In the genomic region with DNA sequence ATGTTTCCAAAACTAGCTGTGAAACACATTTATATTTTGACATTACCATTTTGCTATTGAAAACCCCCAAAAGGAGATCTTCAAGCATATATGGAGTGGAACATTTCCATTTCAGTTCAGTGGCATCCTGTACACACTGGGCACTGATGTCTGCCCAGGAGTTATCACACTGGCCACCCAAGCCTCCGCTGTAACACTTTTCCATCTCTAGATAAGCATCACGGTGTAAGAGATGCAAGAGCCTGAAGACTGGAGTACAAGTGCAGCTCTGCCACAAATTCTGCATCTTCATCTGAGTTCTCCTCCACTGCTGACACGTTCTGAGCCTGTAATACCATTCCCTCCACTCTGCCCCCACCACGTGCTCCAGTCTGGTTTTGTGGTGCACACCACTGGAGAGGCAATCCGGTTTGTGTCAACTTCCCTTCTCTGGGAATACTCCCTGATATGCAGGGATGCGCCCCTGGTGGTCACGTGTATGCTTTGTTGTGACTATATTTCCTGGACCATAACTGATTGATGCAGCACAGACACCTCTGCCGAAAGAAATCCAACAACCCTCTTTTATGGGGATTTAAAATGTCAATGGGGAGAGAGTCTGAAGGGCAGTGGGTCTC, we compare ENCODE assay signal across 10 cellular contexts. TPM values are rescaled to one million over a fixed set of nuclear protein-coding genes. Genes with fewer than 3 reads are reported as not detected.
A peak's percentile ranks its signal among the peaks of the same experiment; 100 is the strongest.
DNase-seq lines count a peak whose midpoint lies in the region; ATAC-seq and TF ChIP-seq lines count a peak whose summit lies in the region.
"Had no signal": no experiment of that assay in that cellular context is flagged by ENCODE, and none has a peak within 500 bp of the region (broad histone marks: within the 10 kb centered on the region; RNA-seq: fewer than 3 reads in every experiment).

No MANE protein-coding gene starts in this region.

- H3K4me3 ChIP-seq in HFF-Myc (replicated peaks; ENCODE audit: low read depth, low read length) (no peak overlapping the region), adrenal gland (no peak overlapping the region), lower lobe of right lung (no peak overlapping the region), MG63 (no peak overlapping the region)
- H3K4me3 ChIP-seq: thoracic aorta had no signal

- WGBS in adrenal gland, 4 donors = 41 to 56% (median 54%) methylated on average over 8 of the region's 8 CpGs

- ATAC-seq in lower lobe of right lung = peak in 1 of 2 donors; percentile 51

- no peaks in the 10 kb centered on the region for H3K36me3 ChIP-seq in adrenal gland (replicated peaks in 1 of 2)
- no peaks in the 10 kb centered on the region for H3K36me3 ChIP-seq in lower lobe of right lung
- no peaks in the 10 kb centered on the region for H3K36me3 ChIP-seq in MG63
- H3K36me3 ChIP-seq: thoracic aorta had no signal

- TF ChIP-seq POLR2A in adrenal gland (IDR thresholded peaks at IDR 0.05) = no peak

- H3K27ac ChIP-seq in C4-2B (no peak overlapping the region), adrenal gland (no peak overlapping the region), lower lobe of right lung (no peak overlapping the region)
- H3K27ac ChIP-seq: thoracic aorta had no signal

- peak; percentile 66 for TF ChIP-seq CTCF in C4-2B (conservative IDR thresholded peaks at IDR 0.05)
- peak; percentile 45 for TF ChIP-seq CTCF in HFF-Myc (IDR thresholded peaks at IDR 0.05; ENCODE audit: low read depth, low read length, missing control alignments)
- TF ChIP-seq CTCF in adrenal gland (IDR thresholded peaks at IDR 0.05) = peak in 2 of 6 experiments; percentile 11 to 26
- TF ChIP-seq CTCF in lower lobe of right lung (IDR thresholded peaks at IDR 0.05) = peak; percentile 21

- intact Hi-C loops in adrenal gland (cut with DNase I) = no loop called here
- intact Hi-C loops in lower lobe of right lung (cut with DNase I) = no loop called here

- H3K9me3 ChIP-seq in adrenal gland (replicated peaks in 1 of 3) (no peaks in the 10 kb centered on the region), lower lobe of right lung (no peaks in the 10 kb centered on the region), MG63 (no peaks in the 10 kb centered on the region)
- H3K9me3 ChIP-seq: thoracic aorta had no signal

- H3K27me3 ChIP-seq in adrenal gland (no peaks in the 10 kb centered on the region), lower lobe of right lung (ENCODE audit: low read depth) (no peaks in the 10 kb centered on the region), MG63 (no peaks in the 10 kb centered on the region)

- H3K4me1 ChIP-seq in adrenal gland (replicated peaks in 1 of 2) (peaks cover 3 to 48% of the 10 kb centered on the region in 2 donors), lower lobe of right lung (peaks cover 45% of the 10 kb centered on the region)

- no peak for DNase-seq in HFF-Myc (ENCODE audit: extremely low read depth, low read depth)
- DNase-seq in adrenal gland = peak in 5 of 7 donors; percentile 24 to 66 (median 45)
- DNase-seq in lower lobe of right lung = no peak
- no peak for DNase-seq in cerebellar cortex (ENCODE audit: low spot score)
- DNase-seq in activated gamma-delta T cell (lab: John Stamatoyannopoulos, UW) = no peak
- DNase-seq in MG63 = no peak
- no peak for DNase-seq in globus pallidus (ENCODE audit: low spot score)
- DNase-seq: RPMI8226 had no signal

RNA-seq across cellular contexts. Expression of a gene that starts 12.7 kb away (rescaled TPM):
- total RNA-seq in adrenal gland = 10 to 100 TPM; 22.8 to 61.9 (median 40.6) TPM
- polyA plus RNA-seq in adrenal gland = 10 to 100 TPM in 1 of 3 donors, 1 to 10 TPM in 2; 7.1 to 18.3 (median 8.6) TPM
- 46.1 TPM for total RNA-seq in lower lobe of right lung
- 5.7 and 10.9 TPM in 2 replicates for total RNA-seq in MG63 (2014; rRNA removed; shearing (Covaris generic); ENCODE audit: low replicate concordance)

Comparison
In these comparisons a context has a peak if more than half of its experiments do, and no peak if none do; other contexts are left out.
1. DNase-seq: peak in adrenal gland (5 of 7); none in HFF-Myc (single experiment), lower lobe of right lung (single experiment), cerebellar cortex (single experiment), activated gamma-delta T cell (single experiment), MG63 (single experiment) and globus pallidus (single experiment).